Comparison of ENCODE assay signal across 9 cellular contexts in the genomic region with DNA sequence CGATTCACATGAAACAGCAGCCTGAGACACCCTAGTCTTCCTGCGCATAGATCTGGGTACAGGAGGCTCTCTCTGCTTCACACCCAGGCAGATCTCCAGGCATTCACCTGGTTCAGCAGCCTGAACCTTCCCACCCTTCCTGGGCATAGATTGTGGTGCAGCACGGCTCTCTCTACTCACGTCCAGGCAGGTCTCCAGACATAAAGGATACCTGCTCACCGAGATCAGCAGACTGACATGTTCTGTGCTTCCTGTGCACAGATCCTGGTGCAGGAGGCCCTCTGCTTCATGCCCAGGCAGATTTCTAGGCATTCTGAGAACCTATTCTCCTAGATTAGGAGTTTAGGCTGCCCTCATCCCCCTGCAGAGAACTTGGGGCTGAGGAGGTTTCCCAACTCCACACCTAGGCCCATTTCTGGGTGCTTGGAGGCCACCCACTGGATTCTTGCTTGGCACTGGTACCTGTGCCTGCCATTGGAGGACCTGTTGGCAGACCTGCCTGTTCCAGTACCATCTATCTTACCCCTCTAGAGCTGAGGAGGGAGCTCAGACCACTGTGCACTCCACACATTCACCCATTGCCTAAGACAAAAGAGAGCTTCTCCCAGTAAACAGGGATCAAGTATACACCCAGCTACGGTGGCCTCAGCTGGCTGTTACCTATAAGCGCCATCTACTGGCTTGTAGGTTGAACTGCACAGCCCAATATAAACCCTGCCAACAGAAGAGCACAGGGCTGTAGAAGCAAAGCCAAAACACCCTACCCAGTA. TPM values are rescaled to one million over a fixed set of nuclear protein-coding genes. Genes with fewer than 3 reads are reported as not detected.
DNase-seq lines count a peak whose midpoint lies in the region; ATAC-seq and TF ChIP-seq lines count a peak whose summit lies in the region.
"Had no signal": no experiment of that assay in that cellular context is flagged by ENCODE, and none has a peak within 500 bp of the region (broad histone marks: within the 10 kb centered on the region; RNA-seq: fewer than 3 reads in every experiment).

No MANE protein-coding gene starts in this region.

- intact Hi-C loops in Caco-2 (cut with micrococcal nuclease; ENCODE audit: unreplicated experiment) = loop anchor here (1.0 kb wide), 1 partner anchor 232 kb away; no protein-coding TSS in a partner anchor

- peak in 1 of 2 experiments; percentile 21 for DNase-seq in Caco-2
- DNase-seq in NCI-H69 (lab: John Stamatoyannopoulos, UW) = peak; percentile 81
- DNase-seq in fibroblast of the aortic adventitia (ENCODE audit: low read depth) = no peak
- DNase-seq in activated naive CD4-positive, alpha-beta T cell treated with anti-CD3 and anti-CD28 coated beads, Interleukin-2, amount 50 U/mL, for 72 hours (ENCODE audit: low spot score in 2 of 2) = no peak
- no peak for DNase-seq in anterior cingulate cortex (lab: John Stamatoyannopoulos, UW)
- DNase-seq: naive B cell had no signal

- H3K9me3 Mint-ChIP-seq in Caco-2 (ENCODE audit: unreplicated experiment) = peaks cover 20% of the 10 kb centered on the region
- H3K9me3 Mint-ChIP-seq in activated naive CD4-positive, alpha-beta T cell treated with anti-CD3 and anti-CD28 coated beads, Interleukin-2, amount 50 U/mL, for 72 hours = peaks cover 29 to 33% of the 10 kb centered on the region in 2 donors

- ATAC-seq in GM18520 (IDR thresholded peaks at IDR 0.05; ENCODE audit: unreplicated experiment) = peak; percentile 77
- ATAC-seq in HG02943 (IDR thresholded peaks at IDR 0.05; ENCODE audit: low read depth, unreplicated experiment) = peak; percentile 85
- ATAC-seq in GM19324 (IDR thresholded peaks at IDR 0.05; ENCODE audit: low FRiP score, unreplicated experiment) = no peak
- no peak for ATAC-seq in activated naive CD4-positive, alpha-beta T cell treated with anti-CD3 and anti-CD28 coated beads, Interleukin-2, amount 50 U/mL, for 72 hours

- no peaks in the 10 kb centered on the region for H3K27me3 ChIP-seq in Caco-2 (replicated peaks; ENCODE audit: control insufficient read depth, insufficient read depth, low read length)

- no peaks in the 10 kb centered on the region for H3K36me3 ChIP-seq in Caco-2 (ENCODE audit: control insufficient read depth, insufficient read depth, low read length)

- H3K4me1 ChIP-seq in Caco-2 = no peaks in the 10 kb centered on the region

- no peaks in the 10 kb centered on the region for H3K36me3 Mint-ChIP-seq in Caco-2 (ENCODE audit: insufficient read depth, unreplicated experiment)
- H3K36me3 Mint-ChIP-seq in activated naive CD4-positive, alpha-beta T cell treated with anti-CD3 and anti-CD28 coated beads, Interleukin-2, amount 50 U/mL, for 72 hours = peaks cover 0 to 5% of the 10 kb centered on the region in 2 donors
- H3K36me3 Mint-ChIP-seq: naive B cell had no signal

- H3K9me3 ChIP-seq in Caco-2 = no peaks in the 10 kb centered on the region; the same call in none of the 2 replicates

- no peaks in the 10 kb centered on the region for H3K4me1 Mint-ChIP-seq in Caco-2 (ENCODE audit: low read depth, unreplicated experiment)
- H3K4me1 Mint-ChIP-seq: naive B cell had no signal

- H3K4me3 ChIP-seq in Caco-2 (ENCODE audit: low read depth, low read length) (no peak overlapping the region), fibroblast of the aortic adventitia (ENCODE audit: low read depth, low read length) (no peak overlapping the region)

- POLR2A ChIA-PET in Caco-2 (lab: Charles Lee) = no interaction called here

- H3K4me3 Mint-ChIP-seq in Caco-2 (ENCODE audit: unreplicated experiment) = no peak overlapping the region
- H3K4me3 Mint-ChIP-seq: naive B cell had no signal

- CTCF ChIA-PET in Caco-2 (lab: Charles Lee) = interaction anchor here (0.9 kb wide), 1 partner anchor 233 kb away, joined by 8 read pairs; no protein-coding TSS in a partner anchor

- no peak overlapping the region for H3K27ac Mint-ChIP-seq in Caco-2 (ENCODE audit: unreplicated experiment)
- no peak overlapping the region for H3K27ac Mint-ChIP-seq in activated naive CD4-positive, alpha-beta T cell treated with anti-CD3 and anti-CD28 coated beads, Interleukin-2, amount 50 U/mL, for 72 hours

- TF ChIP-seq CTCF in Caco-2 (IDR thresholded peaks at IDR 0.05; ENCODE audit: insufficient read depth in 1 of 2, low read depth in 1 of 2, low read length in 1 of 2, severe bottlenecking in 1 of 2, unreplicated experiment in 1 of 2) (peak; percentile 48 to 61), fibroblast of the aortic adventitia (IDR thresholded peaks at IDR 0.05; ENCODE audit: insufficient read depth, low read length) (peak; percentile 21)

- no TSS peak for BruUV-seq in Caco-2 (replicated peaks; lab: Mats Ljungman, UMichigan)

- H3K27me3 Mint-ChIP-seq in Caco-2 (ENCODE audit: insufficient read depth, unreplicated experiment) = no peaks in the 10 kb centered on the region

RNA-seq across cellular contexts. Expression of gene GARIN6, which starts 28.0 kb away (rescaled TPM):
- total RNA-seq in Caco-2 (2022) = not detected in 2 replicates
- total RNA-seq in fibroblast of the aortic adventitia (ENCODE audit: low replicate concordance) = not detected in 2 replicates
- total RNA-seq in activated naive CD4-positive, alpha-beta T cell treated with anti-CD3 and anti-CD28 coated beads, Interleukin-2, amount 50 U/mL, for 72 hours = not detected

Comparison
In these comparisons a context has a peak if more than half of its experiments do, and no peak if none do; other contexts are left out.
1. ATAC-seq: peak in GM18520 (single experiment) and HG02943 (single experiment); none in GM19324 (single experiment) and activated naive CD4-positive, alpha-beta T cell treated with anti-CD3 and anti-CD28 coated beads, Interleukin-2, amount 50 U/mL, for 72 hours (0 of 2).